9 cellular contexts compared by ENCODE assay signal in the genomic region with DNA sequence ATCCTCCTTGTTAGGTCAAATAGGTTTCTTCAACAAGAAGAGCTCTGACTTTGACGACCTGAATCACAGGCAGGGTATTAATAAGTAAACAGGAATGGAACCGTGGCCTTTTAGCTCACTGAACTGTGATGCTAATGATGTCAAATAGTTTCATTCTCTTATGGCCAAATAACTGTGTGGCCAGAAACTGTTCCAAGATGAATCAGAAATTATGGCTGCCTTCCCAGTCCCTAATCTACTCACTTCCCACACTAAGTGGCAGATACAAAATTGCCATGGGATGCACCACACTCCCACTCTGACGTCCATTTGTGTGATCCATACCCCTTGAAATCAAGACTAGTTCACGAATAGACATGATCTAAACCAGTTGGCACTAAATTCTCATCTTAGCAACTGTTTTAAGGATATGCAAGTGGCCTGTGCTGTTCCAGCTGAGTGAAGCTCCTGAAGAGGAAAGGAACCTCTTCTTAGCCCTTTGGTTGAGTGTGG.
DNase-seq lines count a peak whose midpoint lies in the region; ATAC-seq lines count a peak whose summit lies in the region.
"Had no signal": no experiment of that assay in that cellular context is flagged by ENCODE, and none has a peak within 500 bp of the region (broad histone marks: within the 10 kb centered on the region; RNA-seq: fewer than 3 reads in every experiment).

No MANE protein-coding gene starts in this region.

- intact Hi-C loops in posterior vena cava (cut with DNase I), result no loop called here

- peak; percentile 70 for DNase-seq in AG20443 (ENCODE audit: low spot score)
- DNase-seq in RPMI7951 (ENCODE audit: low read depth), result peak; percentile 87
- DNase-seq in fibroblast of peridontal ligament (ENCODE audit: extremely low read depth), result peak; percentile 97
- DNase-seq in posterior vena cava (ENCODE audit: low spot score), result peak; percentile 58
- no peak for DNase-seq in NCI-H510A (lab: John Stamatoyannopoulos, UW)
- DNase-seq in ureter (ENCODE audit: low spot score), result no peak
- DNase-seq: NCI-H1105 had no signal

- ATAC-seq in GM18858 (IDR thresholded peaks at IDR 0.05; ENCODE audit: unreplicated experiment), result no peak
- ATAC-seq in GM18519 (IDR thresholded peaks at IDR 0.05; ENCODE audit: low FRiP score, unreplicated experiment), result no peak

Comparison
In these comparisons a context has a peak if more than half of its experiments do, and no peak if none do; other contexts are left out.
1. DNase-seq: peak in AG20443 (single experiment), RPMI7951 (single experiment), fibroblast of peridontal ligament (single experiment) and posterior vena cava (single experiment); none in NCI-H510A (single experiment) and ureter (single experiment).